In the genomic region with DNA sequence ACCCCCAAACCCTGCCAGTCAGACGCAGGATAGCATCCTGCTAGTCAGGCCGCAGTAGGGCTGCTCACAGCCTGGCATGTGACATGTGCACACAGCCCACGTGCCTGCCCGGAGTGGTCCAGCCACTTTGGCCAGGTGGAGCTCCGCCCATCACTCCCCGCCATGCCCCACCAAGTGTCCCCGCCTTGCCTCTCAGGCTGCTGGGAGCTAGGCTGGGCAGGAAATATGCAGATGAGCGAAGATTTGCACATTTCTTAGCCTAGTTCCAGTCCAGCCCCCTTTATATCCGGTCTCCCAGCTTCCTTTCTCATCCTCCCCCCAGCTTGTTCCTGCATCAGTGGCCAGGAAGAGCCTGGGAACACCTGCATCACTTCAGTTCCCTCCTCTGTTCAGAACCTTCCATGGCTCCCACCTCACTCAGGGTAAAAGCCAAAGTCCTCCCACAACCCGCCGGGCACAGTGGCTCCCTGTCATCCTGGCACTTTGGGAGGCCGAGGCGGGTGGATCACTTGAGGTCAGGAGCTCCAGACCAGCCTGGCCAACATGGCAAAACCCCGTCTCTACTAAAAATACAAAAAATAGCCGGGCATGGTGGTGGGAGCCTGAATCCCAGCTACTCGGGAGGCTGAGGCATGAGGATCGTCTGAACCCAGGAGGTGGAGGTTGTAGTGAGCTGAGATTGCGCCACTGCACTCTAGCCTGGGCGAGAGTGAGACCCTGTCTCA, we compare ENCODE assay signal across 1 cellular context.
TF ChIP-seq lines count a peak whose summit lies in the region.

No MANE protein-coding gene starts in this region.

TF ChIP-seq in HepG2, 621 proteins besides CTCF, POLR2A, EP300 and RAD21 (continued from another document and continues in another):
- TF ChIP-seq, protein P1, sequence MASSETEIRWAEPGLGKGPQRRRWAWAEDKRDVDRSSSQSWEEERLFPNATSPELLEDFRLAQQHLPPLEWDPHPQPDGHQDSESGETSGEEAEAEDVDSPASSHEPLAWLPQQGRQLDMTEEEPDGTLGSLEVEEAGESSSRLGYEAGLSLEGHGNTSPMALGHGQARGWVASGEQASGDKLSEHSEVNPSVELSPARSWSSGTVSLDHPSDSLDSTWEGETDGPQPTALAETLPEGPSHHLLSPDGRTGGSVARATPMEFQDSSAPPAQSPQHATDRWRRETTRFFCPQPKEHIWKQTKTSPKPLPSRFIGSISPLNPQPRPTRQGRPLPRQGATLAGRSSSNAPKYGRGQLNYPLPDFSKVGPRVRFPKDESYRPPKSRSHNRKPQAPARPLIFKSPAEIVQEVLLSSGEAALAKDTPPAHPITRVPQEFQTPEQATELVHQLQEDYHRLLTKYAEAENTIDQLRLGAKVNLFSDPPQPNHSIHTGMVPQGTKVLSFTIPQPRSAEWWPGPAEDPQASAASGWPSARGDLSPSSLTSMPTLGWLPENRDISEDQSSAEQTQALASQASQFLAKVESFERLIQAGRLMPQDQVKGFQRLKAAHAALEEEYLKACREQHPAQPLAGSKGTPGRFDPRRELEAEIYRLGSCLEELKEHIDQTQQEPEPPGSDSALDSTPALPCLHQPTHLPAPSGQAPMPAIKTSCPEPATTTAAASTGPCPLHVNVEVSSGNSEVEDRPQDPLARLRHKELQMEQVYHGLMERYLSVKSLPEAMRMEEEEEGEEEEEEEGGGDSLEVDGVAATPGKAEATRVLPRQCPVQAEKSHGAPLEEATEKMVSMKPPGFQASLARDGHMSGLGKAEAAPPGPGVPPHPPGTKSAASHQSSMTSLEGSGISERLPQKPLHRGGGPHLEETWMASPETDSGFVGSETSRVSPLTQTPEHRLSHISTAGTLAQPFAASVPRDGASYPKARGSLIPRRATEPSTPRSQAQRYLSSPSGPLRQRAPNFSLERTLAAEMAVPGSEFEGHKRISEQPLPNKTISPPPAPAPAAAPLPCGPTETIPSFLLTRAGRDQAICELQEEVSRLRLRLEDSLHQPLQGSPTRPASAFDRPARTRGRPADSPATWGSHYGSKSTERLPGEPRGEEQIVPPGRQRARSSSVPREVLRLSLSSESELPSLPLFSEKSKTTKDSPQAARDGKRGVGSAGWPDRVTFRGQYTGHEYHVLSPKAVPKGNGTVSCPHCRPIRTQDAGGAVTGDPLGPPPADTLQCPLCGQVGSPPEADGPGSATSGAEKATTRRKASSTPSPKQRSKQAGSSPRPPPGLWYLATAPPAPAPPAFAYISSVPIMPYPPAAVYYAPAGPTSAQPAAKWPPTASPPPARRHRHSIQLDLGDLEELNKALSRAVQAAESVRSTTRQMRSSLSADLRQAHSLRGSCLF (CRISPR knock-in tag; IDR thresholded peaks at IDR 0.05; ENCODE audit: borderline replicate concordance), result no peak
- peak; percentile 27 for TF ChIP-seq ZNF143 (CRISPR knock-in tag; IDR thresholded peaks at IDR 0.05)
- no peak for TF ChIP-seq DR1 (CRISPR knock-in tag; IDR thresholded peaks at IDR 0.05)
- TF ChIP-seq, protein P2, sequence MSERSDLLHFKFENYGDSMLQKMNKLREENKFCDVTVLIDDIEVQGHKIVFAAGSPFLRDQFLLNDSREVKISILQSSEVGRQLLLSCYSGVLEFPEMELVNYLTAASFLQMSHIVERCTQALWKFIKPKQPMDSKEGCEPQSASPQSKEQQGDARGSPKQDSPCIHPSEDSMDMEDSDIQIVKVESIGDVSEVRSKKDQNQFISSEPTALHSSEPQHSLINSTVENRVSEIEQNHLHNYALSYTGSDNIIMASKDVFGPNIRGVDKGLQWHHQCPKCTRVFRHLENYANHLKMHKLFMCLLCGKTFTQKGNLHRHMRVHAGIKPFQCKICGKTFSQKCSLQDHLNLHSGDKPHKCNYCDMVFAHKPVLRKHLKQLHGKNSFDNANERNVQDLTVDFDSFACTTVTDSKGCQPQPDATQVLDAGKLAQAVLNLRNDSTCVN (CRISPR knock-in tag; IDR thresholded peaks at IDR 0.05; ENCODE audit: borderline replicate concordance), result peak; percentile 44; the same call in 1 of the 2 replicates
- TF ChIP-seq HOXD1 (CRISPR knock-in tag; IDR thresholded peaks at IDR 0.05), result no peak
- TF ChIP-seq, protein P3, sequence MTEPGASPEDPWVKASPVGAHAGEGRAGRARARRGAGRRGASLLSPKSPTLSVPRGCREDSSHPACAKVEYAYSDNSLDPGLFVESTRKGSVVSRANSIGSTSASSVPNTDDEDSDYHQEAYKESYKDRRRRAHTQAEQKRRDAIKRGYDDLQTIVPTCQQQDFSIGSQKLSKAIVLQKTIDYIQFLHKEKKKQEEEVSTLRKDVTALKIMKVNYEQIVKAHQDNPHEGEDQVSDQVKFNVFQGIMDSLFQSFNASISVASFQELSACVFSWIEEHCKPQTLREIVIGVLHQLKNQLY (CRISPR knock-in tag; IDR thresholded peaks at IDR 0.05), result 0 out of 2 replicates have a peak, but pooled peaks have one; percentile 44
- TF ChIP-seq SOX6 (IDR thresholded peaks at IDR 0.05), result no peak
- TF ChIP-seq SOX6 (CRISPR knock-in tag; IDR thresholded peaks at IDR 0.05), result 0 out of 2 replicates have a peak, but pooled peaks have one; percentile 30
- no peak; the same call in none of the 2 replicates for TF ChIP-seq ZNF451 (CRISPR knock-in tag; IDR thresholded peaks at IDR 0.05)
- TF ChIP-seq ZNF790 (CRISPR knock-in tag; IDR thresholded peaks at IDR 0.05; ENCODE audit: borderline replicate concordance), result 0 out of 2 replicates have a peak, but pooled peaks have one; percentile 36
- peak; percentile 30; the same call in 1 of the 2 replicates for TF ChIP-seq TBX2 (CRISPR knock-in tag; IDR thresholded peaks at IDR 0.05; ENCODE audit: borderline replicate concordance)
- TF ChIP-seq, protein P4, sequence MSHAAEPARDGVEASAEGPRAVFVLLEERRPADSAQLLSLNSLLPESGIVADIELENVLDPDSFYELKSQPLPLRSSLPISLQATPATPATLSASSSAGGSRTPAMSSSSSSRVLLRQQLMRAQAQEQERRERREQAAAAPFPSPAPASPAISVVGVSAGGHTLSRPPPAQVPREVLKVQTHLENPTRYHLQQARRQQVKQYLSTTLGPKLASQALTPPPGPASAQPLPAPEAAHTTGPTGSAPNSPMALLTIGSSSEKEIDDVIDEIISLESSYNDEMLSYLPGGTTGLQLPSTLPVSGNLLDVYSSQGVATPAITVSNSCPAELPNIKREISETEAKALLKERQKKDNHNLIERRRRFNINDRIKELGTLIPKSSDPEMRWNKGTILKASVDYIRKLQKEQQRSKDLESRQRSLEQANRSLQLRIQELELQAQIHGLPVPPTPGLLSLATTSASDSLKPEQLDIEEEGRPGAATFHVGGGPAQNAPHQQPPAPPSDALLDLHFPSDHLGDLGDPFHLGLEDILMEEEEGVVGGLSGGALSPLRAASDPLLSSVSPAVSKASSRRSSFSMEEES (CRISPR knock-in tag; IDR thresholded peaks at IDR 0.05), result 0 out of 2 replicates have a peak, but pooled peaks have one; percentile 63
- no peak for TF ChIP-seq HNRNPK (IDR thresholded peaks at IDR 0.05; ENCODE audit: low read depth, low read length, poor library complexity, severe bottlenecking)
- TF ChIP-seq GABPB1 (CRISPR knock-in tag; IDR thresholded peaks at IDR 0.05), result peak; percentile 47; the same call in 1 of the 2 replicates
- TF ChIP-seq, protein P5, sequence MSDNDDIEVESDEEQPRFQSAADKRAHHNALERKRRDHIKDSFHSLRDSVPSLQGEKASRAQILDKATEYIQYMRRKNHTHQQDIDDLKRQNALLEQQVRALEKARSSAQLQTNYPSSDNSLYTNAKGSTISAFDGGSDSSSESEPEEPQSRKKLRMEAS (IDR thresholded peaks at IDR 0.05), result peak; percentile 89
- no peak for TF ChIP-seq HHEX (CRISPR knock-in tag; IDR thresholded peaks at IDR 0.05)
- TF ChIP-seq SP1 (IDR thresholded peaks at IDR 0.05), result no peak
- 0 out of 2 replicates have a peak, but pooled peaks have one; percentile 14 for TF ChIP-seq SP1 (CRISPR knock-in tag; IDR thresholded peaks at IDR 0.05)
- TF ChIP-seq, protein P6, sequence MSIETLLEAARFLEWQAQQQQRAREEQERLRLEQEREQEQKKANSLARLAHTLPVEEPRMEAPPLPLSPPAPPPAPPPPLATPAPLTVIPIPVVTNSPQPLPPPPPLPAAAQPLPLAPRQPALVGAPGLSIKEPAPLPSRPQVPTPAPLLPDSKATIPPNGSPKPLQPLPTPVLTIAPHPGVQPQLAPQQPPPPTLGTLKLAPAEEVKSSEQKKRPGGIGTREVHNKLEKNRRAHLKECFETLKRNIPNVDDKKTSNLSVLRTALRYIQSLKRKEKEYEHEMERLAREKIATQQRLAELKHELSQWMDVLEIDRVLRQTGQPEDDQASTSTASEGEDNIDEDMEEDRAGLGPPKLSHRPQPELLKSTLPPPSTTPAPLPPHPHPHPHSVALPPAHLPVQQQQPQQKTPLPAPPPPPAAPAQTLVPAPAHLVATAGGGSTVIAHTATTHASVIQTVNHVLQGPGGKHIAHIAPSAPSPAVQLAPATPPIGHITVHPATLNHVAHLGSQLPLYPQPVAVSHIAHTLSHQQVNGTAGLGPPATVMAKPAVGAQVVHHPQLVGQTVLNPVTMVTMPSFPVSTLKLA (IDR thresholded peaks at IDR 0.05), result peak; percentile 87
- TF ChIP-seq CBX1 (IDR thresholded peaks at IDR 0.05; ENCODE audit: low read depth), result no peak
- peak; percentile 73 for TF ChIP-seq SALL1 (CRISPR knock-in tag; IDR thresholded peaks at IDR 0.05)
- 0 out of 2 replicates have a peak, but pooled peaks have one; percentile 71 for TF ChIP-seq ZMAT3 (CRISPR knock-in tag; conservative IDR thresholded peaks at IDR 0.05)
- 0 out of 2 replicates have a peak, but pooled peaks have one; percentile 47 for TF ChIP-seq MEF2D (CRISPR knock-in tag; IDR thresholded peaks at IDR 0.05)
- peak; percentile 25 for TF ChIP-seq TEAD3 (CRISPR knock-in tag; optimal IDR thresholded peaks at IDR 0.05; ENCODE audit: borderline replicate concordance)
- TF ChIP-seq HNRNPL (IDR thresholded peaks at IDR 0.05; ENCODE audit: low read depth, low read length), result 0 out of 2 replicates have a peak, but pooled peaks have one; percentile 33
- 0 out of 2 replicates have a peak, but pooled peaks have one; percentile 33 for TF ChIP-seq THAP11 (CRISPR knock-in tag; IDR thresholded peaks at IDR 0.05)
- peak; percentile 61; the same call in 1 of the 2 replicates for TF ChIP-seq ZNF274 (CRISPR knock-in tag; IDR thresholded peaks at IDR 0.05)
- 0 out of 2 replicates have a peak, but pooled peaks have one; percentile 41 for TF ChIP-seq EEA1 (CRISPR knock-in tag; IDR thresholded peaks at IDR 0.05; ENCODE audit: borderline replicate concordance)
- TF ChIP-seq, protein P7, sequence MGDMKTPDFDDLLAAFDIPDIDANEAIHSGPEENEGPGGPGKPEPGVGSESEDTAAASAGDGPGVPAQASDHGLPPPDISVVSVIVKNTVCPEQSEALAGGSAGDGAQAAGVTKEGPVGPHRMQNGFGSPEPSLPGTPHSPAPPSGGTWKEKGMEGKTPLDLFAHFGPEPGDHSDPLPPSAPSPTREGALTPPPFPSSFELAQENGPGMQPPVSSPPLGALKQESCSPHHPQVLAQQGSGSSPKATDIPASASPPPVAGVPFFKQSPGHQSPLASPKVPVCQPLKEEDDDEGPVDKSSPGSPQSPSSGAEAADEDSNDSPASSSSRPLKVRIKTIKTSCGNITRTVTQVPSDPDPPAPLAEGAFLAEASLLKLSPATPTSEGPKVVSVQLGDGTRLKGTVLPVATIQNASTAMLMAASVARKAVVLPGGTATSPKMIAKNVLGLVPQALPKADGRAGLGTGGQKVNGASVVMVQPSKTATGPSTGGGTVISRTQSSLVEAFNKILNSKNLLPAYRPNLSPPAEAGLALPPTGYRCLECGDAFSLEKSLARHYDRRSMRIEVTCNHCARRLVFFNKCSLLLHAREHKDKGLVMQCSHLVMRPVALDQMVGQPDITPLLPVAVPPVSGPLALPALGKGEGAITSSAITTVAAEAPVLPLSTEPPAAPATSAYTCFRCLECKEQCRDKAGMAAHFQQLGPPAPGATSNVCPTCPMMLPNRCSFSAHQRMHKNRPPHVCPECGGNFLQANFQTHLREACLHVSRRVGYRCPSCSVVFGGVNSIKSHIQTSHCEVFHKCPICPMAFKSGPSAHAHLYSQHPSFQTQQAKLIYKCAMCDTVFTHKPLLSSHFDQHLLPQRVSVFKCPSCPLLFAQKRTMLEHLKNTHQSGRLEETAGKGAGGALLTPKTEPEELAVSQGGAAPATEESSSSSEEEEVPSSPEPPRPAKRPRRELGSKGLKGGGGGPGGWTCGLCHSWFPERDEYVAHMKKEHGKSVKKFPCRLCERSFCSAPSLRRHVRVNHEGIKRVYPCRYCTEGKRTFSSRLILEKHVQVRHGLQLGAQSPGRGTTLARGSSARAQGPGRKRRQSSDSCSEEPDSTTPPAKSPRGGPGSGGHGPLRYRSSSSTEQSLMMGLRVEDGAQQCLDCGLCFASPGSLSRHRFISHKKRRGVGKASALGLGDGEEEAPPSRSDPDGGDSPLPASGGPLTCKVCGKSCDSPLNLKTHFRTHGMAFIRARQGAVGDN (CRISPR knock-in tag; IDR thresholded peaks at IDR 0.05), result peak; percentile 93
- TF ChIP-seq MYC (CRISPR knock-in tag; IDR thresholded peaks at IDR 0.05; ENCODE audit: borderline replicate concordance), result peak; percentile 58; the same call in 1 of the 2 replicates
- no peak for TF ChIP-seq THYN1 (CRISPR knock-in tag; IDR thresholded peaks at IDR 0.05; ENCODE audit: borderline replicate concordance, low read depth)
- TF ChIP-seq ZBTB20 (CRISPR knock-in tag; IDR thresholded peaks at IDR 0.05; ENCODE audit: borderline replicate concordance, low read depth), result peak; percentile 77; the same call in 1 of the 2 replicates
- no peak for TF ChIP-seq ZNF205 (CRISPR knock-in tag; IDR thresholded peaks at IDR 0.05)
- no peak for TF ChIP-seq LCORL (IDR thresholded peaks at IDR 0.05)
- TF ChIP-seq LCORL (CRISPR knock-in tag; IDR thresholded peaks at IDR 0.05), result peak; percentile 54
- TF ChIP-seq, protein P8, sequence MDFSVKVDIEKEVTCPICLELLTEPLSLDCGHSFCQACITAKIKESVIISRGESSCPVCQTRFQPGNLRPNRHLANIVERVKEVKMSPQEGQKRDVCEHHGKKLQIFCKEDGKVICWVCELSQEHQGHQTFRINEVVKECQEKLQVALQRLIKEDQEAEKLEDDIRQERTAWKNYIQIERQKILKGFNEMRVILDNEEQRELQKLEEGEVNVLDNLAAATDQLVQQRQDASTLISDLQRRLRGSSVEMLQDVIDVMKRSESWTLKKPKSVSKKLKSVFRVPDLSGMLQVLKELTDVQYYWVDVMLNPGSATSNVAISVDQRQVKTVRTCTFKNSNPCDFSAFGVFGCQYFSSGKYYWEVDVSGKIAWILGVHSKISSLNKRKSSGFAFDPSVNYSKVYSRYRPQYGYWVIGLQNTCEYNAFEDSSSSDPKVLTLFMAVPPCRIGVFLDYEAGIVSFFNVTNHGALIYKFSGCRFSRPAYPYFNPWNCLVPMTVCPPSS (IDR thresholded peaks at IDR 0.05), result no peak
- no peak for TF ChIP-seq TAF1 (CRISPR knock-in tag; IDR thresholded peaks at IDR 0.05)
- TF ChIP-seq ZSCAN21 (CRISPR knock-in tag; IDR thresholded peaks at IDR 0.05; ENCODE audit: borderline replicate concordance), result peak; percentile 31; the same call in 1 of the 2 replicates
- TF ChIP-seq GABPA (IDR thresholded peaks at IDR 0.05; ENCODE audit: low read depth, low read length), result no peak
- TF ChIP-seq GABPA (CRISPR knock-in tag; IDR thresholded peaks at IDR 0.05; ENCODE audit: low read depth), result peak; percentile 69
- TF ChIP-seq, protein P9, sequence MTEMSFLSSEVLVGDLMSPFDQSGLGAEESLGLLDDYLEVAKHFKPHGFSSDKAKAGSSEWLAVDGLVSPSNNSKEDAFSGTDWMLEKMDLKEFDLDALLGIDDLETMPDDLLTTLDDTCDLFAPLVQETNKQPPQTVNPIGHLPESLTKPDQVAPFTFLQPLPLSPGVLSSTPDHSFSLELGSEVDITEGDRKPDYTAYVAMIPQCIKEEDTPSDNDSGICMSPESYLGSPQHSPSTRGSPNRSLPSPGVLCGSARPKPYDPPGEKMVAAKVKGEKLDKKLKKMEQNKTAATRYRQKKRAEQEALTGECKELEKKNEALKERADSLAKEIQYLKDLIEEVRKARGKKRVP (CRISPR knock-in tag; IDR thresholded peaks at IDR 0.05), result 0 out of 4 replicates have a peak, but pooled peaks of 1 of the 2 experiments have one; percentile 11
- 0 out of 2 replicates have a peak, but pooled peaks have one; percentile 38 for TF ChIP-seq KLF6 (CRISPR knock-in tag; IDR thresholded peaks at IDR 0.05)
- peak; percentile 31; the same call in 1 of the 2 replicates for TF ChIP-seq GATAD2A (CRISPR knock-in tag; IDR thresholded peaks at IDR 0.05)
